In genomic region chr11:108734956-108735559, GRCh38 we compare ENCODE assay signal across 8 cellular contexts.
A peak's percentile ranks its signal among the peaks of the same experiment; 100 is the strongest.
DNase-seq lines count a peak whose midpoint lies in the region; ATAC-seq and TF ChIP-seq lines count a peak whose summit lies in the region.

No MANE protein-coding gene starts in this region.

- H3K9ac ChIP-seq in parathyroid adenoma, result no peak overlapping the region

- ATAC-seq in HG02981 (IDR thresholded peaks at IDR 0.05; ENCODE audit: unreplicated experiment) (no peak), HG02610 (IDR thresholded peaks at IDR 0.05; ENCODE audit: unreplicated experiment) (no peak)

- no peaks in the 10 kb centered on the region for H3K27me3 ChIP-seq in parathyroid adenoma (ENCODE audit: control insufficient read depth, insufficient read depth, low read length)

- H3K27ac ChIP-seq in parathyroid adenoma (no peak overlapping the region), caudate nucleus (ENCODE audit: low read depth, low read length) (no peak overlapping the region)

- peak; percentile 21 for TF ChIP-seq CTCF in parathyroid adenoma (IDR thresholded peaks at IDR 0.05)

- H3K79me2 ChIP-seq in parathyroid adenoma, result peaks cover 3% of the 10 kb centered on the region

- H3K4me1 ChIP-seq in parathyroid adenoma, result no peaks in the 10 kb centered on the region

- no peaks in the 10 kb centered on the region for H3K9me3 ChIP-seq in parathyroid adenoma (ENCODE audit: control insufficient read depth, low read length)

- no peak overlapping the region for H3K4me2 ChIP-seq in parathyroid adenoma (ENCODE audit: low read length)

- no peak overlapping the region for H3K4me3 ChIP-seq in parathyroid adenoma (ENCODE audit: low read depth, low read length)

- peak; percentile 11 for DNase-seq in NCI-H2227 (lab: John Stamatoyannopoulos, UW; ENCODE audit: unreplicated experiment)
- DNase-seq in NCI-H2227 treated with DMSO at 0.1 percent for 48 hours (lab: John Stamatoyannopoulos, UW), result no peak
- DNase-seq in LoVo (ENCODE audit: low spot score), result peak; percentile 3
- DNase-seq in cerebellar cortex (ENCODE audit: low spot score), result peak; percentile 39
- DNase-seq in caudate nucleus (lab: John Stamatoyannopoulos, UW), result no peak

- no peak overlapping the region for H2AFZ ChIP-seq in parathyroid adenoma

- no peaks in the 10 kb centered on the region for H3K36me3 ChIP-seq in parathyroid adenoma (ENCODE audit: control insufficient read depth, insufficient read depth, low read length)

Comparison
In these comparisons a context has a peak if more than half of its experiments do, and no peak if none do; other contexts are left out.
1. DNase-seq: peak in NCI-H2227 (single experiment), LoVo (single experiment) and cerebellar cortex (single experiment); none in NCI-H2227 treated with DMSO at 0.1 percent for 48 hours (single experiment) and caudate nucleus (0 of 61).